ENCODE assay signal across 1 cellular context in genomic region chr1:20717452-20718342, GRCh38.
TF ChIP-seq lines count a peak whose summit lies in the region.

KIF17 (minus strand) TSS chr1:20718007; CDS start chr1:20717706, 301 bp downstream.

TF ChIP-seq in K562, 482 proteins besides CTCF, POLR2A, EP300 and RAD21 (continued from another document and continues in another):
- no peak for TF ChIP-seq HNRNPH1 (optimal IDR thresholded peaks at IDR 0.05; ENCODE audit: low read depth, low read length)
- TF ChIP-seq ZNF830 (CRISPR knock-in tag; IDR thresholded peaks at IDR 0.05): no peak
- peak; percentile 32; the same call in 1 of the 2 replicates for TF ChIP-seq MXI1 (IDR thresholded peaks at IDR 0.05; ENCODE audit: low read depth, low read length)
- TF ChIP-seq BRCA1 (IDR thresholded peaks at IDR 0.05): no peak
- TF ChIP-seq BRCA1 (CRISPR knock-in tag; IDR thresholded peaks at IDR 0.05): 0 out of 2 replicates have a peak, but pooled peaks have one; percentile 39
- peak in 1 of 2 experiments; percentile 67; a peak in 1 of 4 replicates for TF ChIP-seq NONO (IDR thresholded peaks at IDR 0.05; ENCODE audit: low read depth in 2 of 2, low read length in 1 of 2)
- no peak for TF ChIP-seq ATF4 (CRISPR knock-in tag; IDR thresholded peaks at IDR 0.05)
- TF ChIP-seq PCBP1 (IDR thresholded peaks at IDR 0.05; ENCODE audit: low read depth, low read length, poor library complexity, severe bottlenecking): no peak
- TF ChIP-seq THAP7 (CRISPR knock-in tag; IDR thresholded peaks at IDR 0.05): no peak
- peak; percentile 59; the same call in 1 of the 2 replicates for TF ChIP-seq SIN3B (IDR thresholded peaks at IDR 0.05; ENCODE audit: low read depth)
- TF ChIP-seq ZFX (CRISPR knock-in tag; IDR thresholded peaks at IDR 0.05): peak; percentile 40
- no peak for TF ChIP-seq U2AF1 (optimal IDR thresholded peaks at IDR 0.05; ENCODE audit: low read depth, low read length)
- TF ChIP-seq NFIC (IDR thresholded peaks at IDR 0.05): peak; percentile 71
- no peak for TF ChIP-seq ZNF316 (IDR thresholded peaks at IDR 0.05)
- no peak for TF ChIP-seq FOXO4 (CRISPR knock-in tag; IDR thresholded peaks at IDR 0.05)
- peak; percentile 59; the same call in 1 of the 2 replicates for TF ChIP-seq RB1 (IDR thresholded peaks at IDR 0.05; ENCODE audit: low read depth)
- TF ChIP-seq GTF2E2 (tag; IDR thresholded peaks at IDR 0.05): no peak
- TF ChIP-seq MAZ (CRISPR knock-in tag; conservative IDR thresholded peaks at IDR 0.05 in 1 of 2, IDR thresholded peaks at IDR 0.05 in 1 of 2): 0 out of 4 replicates have a peak, but pooled peaks of 1 of the 2 experiments have one; percentile 39
- TF ChIP-seq FOXP4 (CRISPR knock-in tag; IDR thresholded peaks at IDR 0.05; ENCODE audit: borderline replicate concordance): no peak
- peak; percentile 80 to 95; a peak in 3 of 4 replicates for TF ChIP-seq SIN3A (IDR thresholded peaks at IDR 0.05; ENCODE audit: borderline replicate concordance in 2 of 2, control insufficient read depth in 1 of 2, low read depth in 2 of 2, low read length in 2 of 2)
- TF ChIP-seq ZNF76 (CRISPR knock-in tag; IDR thresholded peaks at IDR 0.05; ENCODE audit: borderline replicate concordance): no peak
- no peak for TF ChIP-seq ZNF518B (CRISPR knock-in tag; IDR thresholded peaks at IDR 0.05)
- no peak for TF ChIP-seq ZZZ3 (IDR thresholded peaks at IDR 0.05)
- no peak for TF ChIP-seq FOXM1 (IDR thresholded peaks at IDR 0.05; ENCODE audit: low read depth)
- peak; percentile 78; the same call in 1 of the 2 replicates for TF ChIP-seq FOXM1 (CRISPR knock-in tag; IDR thresholded peaks at IDR 0.05; ENCODE audit: low read depth)
- TF ChIP-seq USF1 (CRISPR knock-in tag; IDR thresholded peaks at IDR 0.05): 0 out of 2 replicates have a peak, but pooled peaks have one; percentile 31
- peak; percentile 26 for TF ChIP-seq MAX (CRISPR knock-in tag; IDR thresholded peaks at IDR 0.05)
- TF ChIP-seq TFE3 (CRISPR knock-in tag; IDR thresholded peaks at IDR 0.05): no peak
- TF ChIP-seq ESRRA (IDR thresholded peaks at IDR 0.05; ENCODE audit: borderline replicate concordance, low read depth): peak; percentile 34; the same call in 1 of the 2 replicates
- no peak for TF ChIP-seq NR3C1 (CRISPR knock-in tag; IDR thresholded peaks at IDR 0.05)
- peak; percentile 20 for TF ChIP-seq KDM5B (IDR thresholded peaks at IDR 0.05; ENCODE audit: insufficient replicate concordance, low read depth, low read length)
- TF ChIP-seq ZNF224 (CRISPR knock-in tag; IDR thresholded peaks at IDR 0.05): no peak
- no peak for TF ChIP-seq ZBTB43 (CRISPR knock-in tag; IDR thresholded peaks at IDR 0.05)
- TF ChIP-seq PCBP2 (IDR thresholded peaks at IDR 0.05; ENCODE audit: low read depth, low read length, poor library complexity, severe bottlenecking): no peak
- no peak for TF ChIP-seq ZNF695 (CRISPR knock-in tag; IDR thresholded peaks at IDR 0.05)
- no peak for TF ChIP-seq CUX1 (CRISPR knock-in tag; IDR thresholded peaks at IDR 0.05)
- TF ChIP-seq MYBL2 (IDR thresholded peaks at IDR 0.05; ENCODE audit: low read depth): no peak
- no peak for TF ChIP-seq MYBL2 (CRISPR knock-in tag; IDR thresholded peaks at IDR 0.05; ENCODE audit: borderline replicate concordance)
- TF ChIP-seq RBFOX2 (IDR thresholded peaks at IDR 0.05; ENCODE audit: low read depth, low read length): 0 out of 2 replicates have a peak, but pooled peaks have one; percentile 23
- no peak for TF ChIP-seq BRF2 (IDR thresholded peaks at IDR 0.05; ENCODE audit: borderline replicate concordance, insufficient read depth, insufficient read length)
- TF ChIP-seq ZNF584 (CRISPR knock-in tag; IDR thresholded peaks at IDR 0.05; ENCODE audit: low read depth): no peak
- TF ChIP-seq ZNF354B (CRISPR knock-in tag; IDR thresholded peaks at IDR 0.05): no peak
